8 cellular contexts compared by ENCODE assay signal in genomic region chr20:41135187-41135887, GRCh38. TPM values are rescaled to one million over a fixed set of nuclear protein-coding genes. Genes with fewer than 3 reads are reported as not detected.
DNase-seq lines count a peak whose midpoint lies in the region; ATAC-seq and TF ChIP-seq lines count a peak whose summit lies in the region.

No MANE protein-coding gene starts in this region.

- peak; percentile 40 for ATAC-seq in left lobe of liver
- peak in 1 of 2 donors; percentile 24 for ATAC-seq in stimulated activated naive B cell treated with anti-CD40 and anti-IgM and Interleukin-4, amounts not matched to agents 10 μg/mL and 1 μg/mL and 100 μg/mL, for 72 hours (replicated peaks)

- H3K9me3 Mint-ChIP-seq in brain, result no peaks in the 10 kb centered on the region
- no peaks in the 10 kb centered on the region for H3K9me3 Mint-ChIP-seq in stimulated activated naive B cell treated with anti-CD40 and anti-IgM and Interleukin-4, amounts not matched to agents 10 μg/mL and 1 μg/mL and 100 μg/mL, for 72 hours

- H3K4me3 Mint-ChIP-seq in brain, result peak overlapping the region; percentile 86 to 94 (median 90)
- H3K4me3 Mint-ChIP-seq in stimulated activated naive B cell treated with anti-CD40 and anti-IgM and Interleukin-4, amounts not matched to agents 10 μg/mL and 1 μg/mL and 100 μg/mL, for 72 hours, result peak overlapping the region; percentile 81 to 87

- TF ChIP-seq CTCF in brain (conservative IDR thresholded peaks at IDR 0.05), result peak; percentile 41 to 66

- peaks cover 45% of the 10 kb centered on the region for H3K4me1 Mint-ChIP-seq in brain
- H3K4me1 Mint-ChIP-seq in stimulated activated naive B cell treated with anti-CD40 and anti-IgM and Interleukin-4, amounts not matched to agents 10 μg/mL and 1 μg/mL and 100 μg/mL, for 72 hours, result peaks cover 49 to 58% of the 10 kb centered on the region in 2 donors

- no peaks in the 10 kb centered on the region for H3K27me3 Mint-ChIP-seq in brain
- H3K27me3 Mint-ChIP-seq in stimulated activated naive B cell treated with anti-CD40 and anti-IgM and Interleukin-4, amounts not matched to agents 10 μg/mL and 1 μg/mL and 100 μg/mL, for 72 hours, result peaks cover 0 to 6% of the 10 kb centered on the region in 2 donors

- peak overlapping the region; percentile 94 to 100 (median 97) for H3K27ac Mint-ChIP-seq in brain
- peak overlapping the region; percentile 92 for H3K27ac Mint-ChIP-seq in stimulated activated naive B cell treated with anti-CD40 and anti-IgM and Interleukin-4, amounts not matched to agents 10 μg/mL and 1 μg/mL and 100 μg/mL, for 72 hours

- H3K36me3 Mint-ChIP-seq in brain, result peaks cover 8% of the 10 kb centered on the region
- H3K36me3 Mint-ChIP-seq in stimulated activated naive B cell treated with anti-CD40 and anti-IgM and Interleukin-4, amounts not matched to agents 10 μg/mL and 1 μg/mL and 100 μg/mL, for 72 hours, result peaks cover 0 to 2% of the 10 kb centered on the region in 2 donors

- DNase-seq in ELF-1 (ENCODE audit: low read depth, low spot score), result peak; percentile 86
- peak; percentile 72 to 78 for DNase-seq in Kasumi-1 (lab: John Stamatoyannopoulos, UW)
- DNase-seq in T1000 (lab: John Stamatoyannopoulos, UW), result peak; percentile 15
- no peak for DNase-seq in left lobe of liver (ENCODE audit: low spot score)
- peak; percentile 35 for DNase-seq in stimulated activated naive B cell treated with anti-CD40 and anti-IgM and Interleukin-4, amounts not matched to agents 10 μg/mL and 1 μg/mL and 100 μg/mL, for 72 hours
- no peak for DNase-seq in hippocampal formation (lab: John Stamatoyannopoulos, UW)
- no peak for DNase-seq in NCI-H128 (lab: John Stamatoyannopoulos, UW; ENCODE audit: unreplicated experiment)

RNA-seq across cellular contexts. Expression of gene PLCG1, which starts 2.0 kb away (rescaled TPM):
- polyA plus RNA-seq in brain (ENCODE audit: insufficient read depth, low read depth, low replicate concordance), result 75.9 TPM
- total RNA-seq in left lobe of liver, result 17.5 TPM

Comparison
In these comparisons a context has a peak if more than half of its experiments do, and no peak if none do; other contexts are left out.
1. DNase-seq: peak in ELF-1 (single experiment), Kasumi-1 (2 of 2), T1000 (single experiment) and stimulated activated naive B cell treated with anti-CD40 and anti-IgM and Interleukin-4, amounts not matched to agents 10 μg/mL and 1 μg/mL and 100 μg/mL, for 72 hours (single experiment); none in left lobe of liver (single experiment), hippocampal formation (0 of 2) and NCI-H128 (single experiment).